In the genomic region with DNA sequence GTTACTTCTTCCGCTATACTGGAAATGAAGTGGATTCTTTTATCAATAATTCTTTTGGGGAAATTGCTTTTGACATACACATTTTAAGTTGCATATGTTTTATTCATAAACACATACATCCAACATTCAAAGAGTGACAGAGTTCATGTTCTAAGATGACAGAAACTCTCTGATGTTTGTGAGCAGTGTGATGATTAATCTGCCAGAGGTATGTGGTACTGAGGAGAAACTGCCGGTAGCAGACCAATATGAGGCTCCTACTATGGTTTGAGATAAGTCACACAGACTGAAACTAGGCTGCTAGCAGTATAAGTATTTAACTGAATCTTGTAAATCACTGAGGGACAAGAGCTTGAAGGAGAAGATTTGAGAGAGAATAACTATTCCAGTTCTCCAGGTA, we compare ENCODE assay signal across 39 cellular contexts.
"Had no signal": no experiment of that assay in that cellular context is flagged by ENCODE, and none has a peak within 500 bp of the region (broad histone marks: within the 10 kb centered on the region; RNA-seq: fewer than 3 reads in every experiment).

No MANE protein-coding gene starts in this region.

- H3K27ac ChIP-seq: adrenal gland, body of pancreas, brain microvascular endothelial cell, breast epithelium, VCaP had no signal

- H3K27me3 Mint-ChIP-seq: activated CD4-positive, alpha-beta memory T cell treated with anti-CD3 and anti-CD28 coated beads for 36 hours; activated CD4-positive, alpha-beta T cell treated with anti-CD3 and anti-CD28 coated beads for 36 hours; activated CD4-positive, alpha-beta T cell treated with anti-CD3 and anti-CD28 coated beads, Interleukin-2, amount 10 ng/mL, durations not matched to agents 7 days and 5 days; activated CD8-positive, alpha-beta T cell treated with anti-CD3 and anti-CD28 coated beads for 36 hours; activated naive CD8-positive, alpha-beta T cell treated with anti-CD3 and anti-CD28 coated beads for 36 hours; activated T-helper 17 cell treated with anti-CD3 and anti-CD28 coated beads, Interleukin-2, amount 50 U/mL, for 72 hours had no signal

- H3K27me3 ChIP-seq: adrenal gland, body of pancreas, brain microvascular endothelial cell, breast epithelium had no signal

- H3K4me1 Mint-ChIP-seq: activated CD4-positive, alpha-beta T cell treated with anti-CD3 and anti-CD28 coated beads for 36 hours; activated CD4-positive, alpha-beta T cell treated with anti-CD3 and anti-CD28 coated beads, Interleukin-2, amount 10 ng/mL, durations not matched to agents 7 days and 5 days; activated naive CD8-positive, alpha-beta T cell treated with anti-CD3 and anti-CD28 coated beads for 36 hours; activated T-helper 17 cell treated with anti-CD3 and anti-CD28 coated beads, Interleukin-2, amount 50 U/mL, for 72 hours; WTC11 had no signal

- H3K4me1 ChIP-seq: adrenal gland, body of pancreas, breast epithelium had no signal

- H3K9me3 ChIP-seq: adrenal gland, body of pancreas, breast epithelium had no signal

- H3K4me3 Mint-ChIP-seq: activated CD4-positive, alpha-beta memory T cell treated with anti-CD3 and anti-CD28 coated beads for 36 hours; activated CD4-positive, alpha-beta T cell treated with anti-CD3 and anti-CD28 coated beads for 36 hours; activated CD4-positive, alpha-beta T cell treated with anti-CD3 and anti-CD28 coated beads, Interleukin-2, amount 10 ng/mL, durations not matched to agents 7 days and 5 days; activated CD8-positive, alpha-beta T cell treated with anti-CD3 and anti-CD28 coated beads for 36 hours; activated naive CD4-positive, alpha-beta T cell treated with anti-CD3 and anti-CD28 coated beads for 36 hours; activated naive CD8-positive, alpha-beta T cell treated with anti-CD3 and anti-CD28 coated beads for 36 hours; activated T-cell treated with anti-CD3 and anti-CD28 coated beads, Interleukin-2, amount 50 U/mL, for 4 hours; activated T-cell treated with anti-CD3 and anti-CD28 coated beads, Interleukin-2, amount 50 U/mL, for 72 hours; activated T-helper 1 cell treated with anti-CD3 and anti-CD28 coated beads, Interleukin-12 subunit alpha, Interleukin-12 subunit beta, Interleukin-2, Interleukin-4 antibody, amounts not matched to agents 30 ng/mL and 10 ng/mL and 1 ng/mL, durations not matched to agents 14 hours and 24 hours and 36 hours; activated T-helper 17 cell treated with anti-CD3 and anti-CD28 coated beads, Interleukin-2, amount 50 U/mL, for 72 hours; T-helper 1 cell treated with Interleukin-12 subunit alpha and Interleukin-12 subunit beta and Interleukin-4 antibody, amounts not matched to agents 30 μg/mL and 1 μg/mL, for 36 hours; T-helper 2 cell treated with Interferon-gamma antibody and Interleukin-4, amounts not matched to agents 5 μg/mL and 100 μg/mL, for 36 hours; WTC11 had no signal

- DNase-seq: activated CD4-positive, alpha-beta memory T cell treated with anti-CD3 and anti-CD28 coated beads for 36 hours; activated CD4-positive, alpha-beta T cell treated with anti-CD3 and anti-CD28 coated beads for 1 hour; activated CD4-positive, alpha-beta T cell treated with anti-CD3 and anti-CD28 coated beads for 36 hours; activated CD4-positive, alpha-beta T cell treated with anti-CD3 and anti-CD28 coated beads for 48 hours; activated CD4-positive, alpha-beta T cell treated with anti-CD3 and anti-CD28 coated beads, Interleukin-2, amount 10 ng/mL, durations not matched to agents 7 days and 5 days; activated CD4-positive, alpha-beta T cell treated with anti-CD3 and anti-CD28 coated beads, Interleukin-2, amount 50 U/mL, for 4 hours; activated CD4-positive, CD25-positive, alpha-beta regulatory T cell; activated CD8-positive, alpha-beta memory T cell treated with anti-CD3 and anti-CD28 coated beads, Interleukin-2, amount 50 U/mL, for 4 hours; activated CD8-positive, alpha-beta T cell treated with anti-CD3 and anti-CD28 coated beads for 36 hours; activated effector memory CD4-positive, alpha-beta T cell treated with anti-CD3 and anti-CD28 coated beads, Interleukin-2, amount 50 U/mL, for 16 hours; activated gamma-delta T cell treated with Interleukin-2 at 50 U/mL for 16 hours; activated naive CD4-positive, alpha-beta T cell; activated naive CD4-positive, alpha-beta T cell treated with anti-CD3 and anti-CD28 coated beads for 36 hours; activated naive CD4-positive, alpha-beta T cell treated with anti-CD3 and anti-CD28 coated beads, Interleukin-2, amount 50 U/mL, for 16 hours; activated naive CD8-positive, alpha-beta T cell treated with anti-CD3 and anti-CD28 coated beads for 36 hours; activated T-cell treated with anti-CD3 and anti-CD28 coated beads for 4 hours; activated T-cell treated with anti-CD3 and anti-CD28 coated beads, Interleukin-2, amount 50 U/mL, for 1 hour; activated T-cell treated with anti-CD3 and anti-CD28 coated beads, Interleukin-2, amount 50 U/mL, for 4 hours; activated T-cell treated with anti-CD3 and anti-CD28 coated beads, Interleukin-2, amount 50 U/mL, for 72 hours; adrenal gland; amniotic stem cell; aorta; body of pancreas; brain microvascular endothelial cell; central memory CD4-positive, alpha-beta T cell; T-helper 1 cell; T-helper 2 cell; T-helper 9 cell had no signal

- H3K36me3 Mint-ChIP-seq: activated CD4-positive, alpha-beta memory T cell treated with anti-CD3 and anti-CD28 coated beads for 36 hours; activated naive CD4-positive, alpha-beta T cell treated with anti-CD3 and anti-CD28 coated beads, Interleukin-2, amount 50 U/mL, for 72 hours; activated naive CD8-positive, alpha-beta T cell treated with anti-CD3 and anti-CD28 coated beads for 36 hours; WTC11 had no signal

- FAIRE-seq: astrocyte, TTC549 had no signal

- H3K27ac Mint-ChIP-seq: activated CD4-positive, alpha-beta memory T cell treated with anti-CD3 and anti-CD28 coated beads for 36 hours; activated CD4-positive, alpha-beta T cell treated with anti-CD3 and anti-CD28 coated beads for 36 hours; activated CD4-positive, alpha-beta T cell treated with anti-CD3 and anti-CD28 coated beads, Interleukin-2, amount 10 ng/mL, durations not matched to agents 7 days and 5 days; activated CD8-positive, alpha-beta T cell treated with anti-CD3 and anti-CD28 coated beads for 36 hours; activated naive CD4-positive, alpha-beta T cell treated with anti-CD3 and anti-CD28 coated beads for 36 hours; activated naive CD4-positive, alpha-beta T cell treated with anti-CD3 and anti-CD28 coated beads, Interleukin-2, amount 50 U/mL, for 72 hours; activated naive CD8-positive, alpha-beta T cell treated with anti-CD3 and anti-CD28 coated beads for 36 hours; activated T-cell treated with anti-CD3 and anti-CD28 coated beads, Interleukin-2, amount 50 U/mL, for 72 hours; activated T-helper 1 cell treated with anti-CD3 and anti-CD28 coated beads, Interleukin-12 subunit alpha, Interleukin-12 subunit beta, Interleukin-2, Interleukin-4 antibody, amounts not matched to agents 30 ng/mL and 10 ng/mL and 1 ng/mL, durations not matched to agents 14 hours and 24 hours and 36 hours; activated T-helper 17 cell treated with anti-CD3 and anti-CD28 coated beads, Interleukin-2, amount 50 U/mL, for 72 hours; T-helper 1 cell treated with Interleukin-12 subunit alpha and Interleukin-12 subunit beta and Interleukin-4 antibody, amounts not matched to agents 30 μg/mL and 1 μg/mL, for 36 hours; T-helper 2 cell treated with Interferon-gamma antibody and Interleukin-4, amounts not matched to agents 5 μg/mL and 100 μg/mL, for 36 hours; WTC11 had no signal

- ATAC-seq: activated CD4-positive, alpha-beta T cell treated with anti-CD3 and anti-CD28 coated beads for 36 hours; activated CD4-positive, CD25-positive, alpha-beta regulatory T cell treated with anti-CD3 and anti-CD28 coated beads, Interleukin-2, amount 50 U/mL, for 24 hours; activated CD8-positive, alpha-beta T cell treated with anti-CD3 and anti-CD28 coated beads for 36 hours; activated naive CD4-positive, alpha-beta T cell treated with anti-CD3 and anti-CD28 coated beads, Interleukin-2, amount 50 U/mL, for 72 hours; activated T-cell treated with anti-CD3 and anti-CD28 coated beads, Interleukin-2, amount 50 U/mL, for 4 hours; activated T-cell treated with anti-CD3 and anti-CD28 coated beads, Interleukin-2, amount 50 U/mL, for 72 hours; activated T-helper 17 cell treated with anti-CD3 and anti-CD28 coated beads, Interleukin-2, amount 50 U/mL, for 72 hours; body of pancreas; WTC11 had no signal

- H3K9me3 Mint-ChIP-seq: activated naive CD8-positive, alpha-beta T cell treated with anti-CD3 and anti-CD28 coated beads for 36 hours; activated T-cell treated with anti-CD3 and anti-CD28 coated beads, Interleukin-2, amount 50 U/mL, for 4 hours; activated T-helper 1 cell treated with anti-CD3 and anti-CD28 coated beads, Interleukin-12 subunit alpha, Interleukin-12 subunit beta, Interleukin-2, Interleukin-4 antibody, amounts not matched to agents 30 ng/mL and 10 ng/mL and 1 ng/mL, durations not matched to agents 14 hours and 24 hours and 36 hours; activated T-helper 17 cell treated with anti-CD3 and anti-CD28 coated beads, Interleukin-2, amount 50 U/mL, for 72 hours; T-helper 2 cell treated with Interferon-gamma antibody and Interleukin-4, amounts not matched to agents 5 μg/mL and 100 μg/mL, for 36 hours had no signal

- H3K36me3 ChIP-seq: adrenal gland, brain microvascular endothelial cell, breast epithelium had no signal

- H3K4me3 ChIP-seq: adrenal gland, body of pancreas, breast epithelium had no signal
